20 cellular contexts compared by ENCODE assay signal in genomic region chr12:1838994-1839365, GRCh38. TPM values are rescaled to one million over a fixed set of nuclear protein-coding genes. Genes with fewer than 3 reads are reported as not detected.
"Had no signal": no experiment of that assay in that cellular context is flagged by ENCODE, and none has a peak within 500 bp of the region (broad histone marks: within the 10 kb centered on the region; RNA-seq: fewer than 3 reads in every experiment).

No MANE protein-coding gene starts in this region.

- H3K27me3 ChIP-seq: ascending aorta had no signal

- H3K9me3 ChIP-seq: ascending aorta, neutrophil, prostate gland had no signal

- H3K27me3 Mint-ChIP-seq: activated CD4-positive, alpha-beta T cell treated with anti-CD3 and anti-CD28 coated beads for 36 hours had no signal

- H3K4me1 Mint-ChIP-seq: activated CD4-positive, alpha-beta memory T cell treated with anti-CD3 and anti-CD28 coated beads, Interleukin-2, amount 10 ng/mL, durations not matched to agents 7 days and 5 days; activated CD4-positive, alpha-beta T cell treated with anti-CD3 and anti-CD28 coated beads for 36 hours; activated naive CD8-positive, alpha-beta T cell treated with anti-CD3 and anti-CD28 coated beads, Interleukin-2, amount 10 ng/mL, durations not matched to agents 7 days and 5 days had no signal

- H3K9me3 Mint-ChIP-seq: activated CD4-positive, alpha-beta memory T cell treated with anti-CD3 and anti-CD28 coated beads, Interleukin-2, amount 10 ng/mL, durations not matched to agents 7 days and 5 days; activated naive CD8-positive, alpha-beta T cell treated with anti-CD3 and anti-CD28 coated beads, Interleukin-2, amount 10 ng/mL, durations not matched to agents 7 days and 5 days; activated T-cell treated with anti-CD3 and anti-CD28 coated beads, Interleukin-2, amount 50 U/mL, for 72 hours; stimulated activated memory B cell treated with anti-CD40 and anti-IgM and Interleukin-4, amounts not matched to agents 10 μg/mL and 1 μg/mL and 100 μg/mL, for 72 hours; T-helper 2 cell treated with Interferon-gamma antibody and Interleukin-4, amounts not matched to agents 5 μg/mL and 100 μg/mL, for 36 hours; type B pancreatic cell had no signal

- H3K36me3 ChIP-seq: ascending aorta, cardiac muscle cell, neutrophil, prostate gland had no signal

- H3K27ac Mint-ChIP-seq: activated CD4-positive, alpha-beta memory T cell treated with anti-CD3 and anti-CD28 coated beads, Interleukin-2, amount 10 ng/mL, durations not matched to agents 7 days and 5 days; activated CD4-positive, alpha-beta T cell treated with anti-CD3 and anti-CD28 coated beads for 36 hours; activated naive CD8-positive, alpha-beta T cell treated with anti-CD3 and anti-CD28 coated beads, Interleukin-2, amount 10 ng/mL, durations not matched to agents 7 days and 5 days; activated T-cell treated with anti-CD3 and anti-CD28 coated beads, Interleukin-2, amount 50 U/mL, for 72 hours; stimulated activated memory B cell treated with anti-CD40 and anti-IgM and Interleukin-4, amounts not matched to agents 10 μg/mL and 1 μg/mL and 100 μg/mL, for 72 hours; T-helper 2 cell treated with Interferon-gamma antibody and Interleukin-4, amounts not matched to agents 5 μg/mL and 100 μg/mL, for 36 hours; type B pancreatic cell had no signal

- H3K4me1 ChIP-seq: ascending aorta, prostate gland had no signal

- ATAC-seq: activated CD4-positive, alpha-beta T cell treated with anti-CD3 and anti-CD28 coated beads for 36 hours; activated T-cell treated with anti-CD3 and anti-CD28 coated beads, Interleukin-2, amount 50 U/mL, for 72 hours; left ventricle myocardium superior; stimulated activated memory B cell treated with anti-CD40 and anti-IgM and Interleukin-4, amounts not matched to agents 10 μg/mL and 1 μg/mL and 100 μg/mL, for 72 hours had no signal

- DNase-seq: activated CD4-positive, alpha-beta memory T cell treated with anti-CD3 and anti-CD28 coated beads, Interleukin-2, amount 10 ng/mL, durations not matched to agents 7 days and 5 days; activated CD4-positive, alpha-beta T cell treated with anti-CD3 and anti-CD28 coated beads for 36 hours; activated gamma-delta T cell treated with Interleukin-2 at 50 U/mL for 16 hours; activated naive CD8-positive, alpha-beta T cell treated with anti-CD3 and anti-CD28 coated beads, Interleukin-2, amount 10 ng/mL, durations not matched to agents 7 days and 5 days; activated T-cell treated with anti-CD3 and anti-CD28 coated beads, Interleukin-2, amount 50 U/mL, for 72 hours; cortex of kidney; effector memory CD4-positive, alpha-beta T cell; left ventricle myocardium superior; stimulated activated CD4-positive, alpha-beta T cell treated with anti-CD3 and anti-CD28 coated beads, Interleukin-1b, Interleukin-23, amount 100 ng/mL, for 48 hours; SW 1271 had no signal

- H3K36me3 Mint-ChIP-seq: activated naive CD8-positive, alpha-beta T cell treated with anti-CD3 and anti-CD28 coated beads, Interleukin-2, amount 10 ng/mL, durations not matched to agents 7 days and 5 days; stimulated activated memory B cell treated with anti-CD40 and anti-IgM and Interleukin-4, amounts not matched to agents 10 μg/mL and 1 μg/mL and 100 μg/mL, for 72 hours; type B pancreatic cell had no signal

- H3K4me3 ChIP-seq: ascending aorta, cardiac muscle cell, prostate gland had no signal

- H3K27ac ChIP-seq: ascending aorta, cardiac muscle cell, neutrophil, prostate gland had no signal

- H3K4me3 Mint-ChIP-seq: activated CD4-positive, alpha-beta memory T cell treated with anti-CD3 and anti-CD28 coated beads, Interleukin-2, amount 10 ng/mL, durations not matched to agents 7 days and 5 days; activated CD4-positive, alpha-beta T cell treated with anti-CD3 and anti-CD28 coated beads for 36 hours; activated naive CD8-positive, alpha-beta T cell treated with anti-CD3 and anti-CD28 coated beads, Interleukin-2, amount 10 ng/mL, durations not matched to agents 7 days and 5 days; activated T-cell treated with anti-CD3 and anti-CD28 coated beads, Interleukin-2, amount 50 U/mL, for 72 hours; stimulated activated memory B cell treated with anti-CD40 and anti-IgM and Interleukin-4, amounts not matched to agents 10 μg/mL and 1 μg/mL and 100 μg/mL, for 72 hours; T-helper 2 cell treated with Interferon-gamma antibody and Interleukin-4, amounts not matched to agents 5 μg/mL and 100 μg/mL, for 36 hours; type B pancreatic cell had no signal

RNA-seq across cellular contexts. Expression of gene LRTM2, which starts 18.6 kb away (rescaled TPM):
- total RNA-seq: activated CD4-positive, alpha-beta memory T cell treated with anti-CD3 and anti-CD28 coated beads, Interleukin-2, amount 10 ng/mL, durations not matched to agents 7 days and 5 days; activated CD4-positive, alpha-beta T cell treated with anti-CD3 and anti-CD28 coated beads for 36 hours; activated naive CD8-positive, alpha-beta T cell treated with anti-CD3 and anti-CD28 coated beads, Interleukin-2, amount 10 ng/mL, durations not matched to agents 7 days and 5 days; ascending aorta; cardiac muscle cell; fibroblast of lung; kidney epithelial cell; left ventricle myocardium superior; mesenteric fat pad; prostate gland had no signal
- polyA plus RNA-seq: cardiac muscle cell, fibroblast of lung had no signal
